Comparison of ENCODE assay signal across 8 cellular contexts in genomic region chr22:30426395-30427353, GRCh38. TPM values are rescaled to one million over a fixed set of nuclear protein-coding genes. Genes with fewer than 3 reads are reported as not detected.
DNase-seq lines count a peak whose midpoint lies in the region; ATAC-seq, FAIRE-seq and TF ChIP-seq lines count a peak whose summit lies in the region.

No MANE protein-coding gene starts in this region.

- intact Hi-C loops in MCF 10A (cut with micrococcal nuclease): loop anchor here (1.0 to 5.0 kb wide), 4 partner anchors 29 to 219 kb away; partner anchors contain the start of genes CASTOR1 and SEC14L2

- peak overlapping the region; percentile 57 for H3K4me3 ChIP-seq in smooth muscle cell

- H3K4me1 ChIP-seq in smooth muscle cell (ENCODE audit: low read depth): peaks cover 13% of the 10 kb centered on the region

- BruUV-seq in MCF 10A (replicated peaks; lab: Mats Ljungman, UMichigan): TSS peak; percentile 1

- peaks cover 16% of the 10 kb centered on the region for H3F3A ChIP-seq in smooth muscle cell (ENCODE audit: low read depth)

- H3K9ac ChIP-seq in smooth muscle cell (ENCODE audit: low read depth): peak overlapping the region; percentile 16

- no peaks in the 10 kb centered on the region for H3K9me3 Mint-ChIP-seq in MCF 10A (ENCODE audit: unreplicated experiment)

- CTCF ChIA-PET in MCF 10A (lab: Yijun Ruan, JAX): interaction anchor here (0.6 to 8.4 kb wide), 15 partner anchors 8 to 820 kb away, joined by 3 to 83 read pairs (median 3); partner anchors contain the start of gene SEC14L2

- H3K27ac ChIP-seq in VCaP (peak overlapping the region; percentile 95), smooth muscle cell (ENCODE audit: low read depth) (peak overlapping the region; percentile 98)

- WGBS in smooth muscle cell (ENCODE audit: low lambda C conversion rate): 56% methylated on average over 29 of the region's 29 CpGs

- no peaks in the 10 kb centered on the region for H3K27me3 ChIP-seq in smooth muscle cell (ENCODE audit: low read depth)

- POLR2A ChIA-PET in MCF 10A (lab: Yijun Ruan, JAX): interaction anchor here (0.5 to 14.3 kb wide), 11 partner anchors 9 to 179 kb away, joined by 3 to 532 read pairs (median 5); partner anchors contain the start of genes CASTOR1, CCDC157, PES1 and RNF215

- H2AFZ ChIP-seq in smooth muscle cell (ENCODE audit: low read depth): no peak overlapping the region

- no peaks in the 10 kb centered on the region for H3K79me2 ChIP-seq in smooth muscle cell (ENCODE audit: low read depth)

- peak; percentile 96 for FAIRE-seq in GM12891 (lab: Jason Lieb, UNC)

- no peaks in the 10 kb centered on the region for H3K9me3 ChIP-seq in smooth muscle cell (replicated peaks; ENCODE audit: low read depth)

- peak overlapping the region; percentile 87 for H3K4me2 ChIP-seq in smooth muscle cell

- H3K36me3 ChIP-seq in smooth muscle cell (ENCODE audit: low read depth): no peaks in the 10 kb centered on the region

- DNase-seq in GM12891 (ENCODE audit: insufficient read length, low spot score) (peak; percentile 80), NCI-H2171 (lab: John Stamatoyannopoulos, UW) (peak; percentile 51), MCF 10A (ENCODE audit: unreplicated experiment) (peak; percentile 96), iPS-NIHi7 (ENCODE audit: extremely low spot score) (peak; percentile 86), smooth muscle cell (lab: John Stamatoyannopoulos, UW; ENCODE audit: unreplicated experiment) (peak; percentile 36), NCI-H1105 (lab: John Stamatoyannopoulos, UW) (no peak)

- peak overlapping the region; percentile 77 for H3K27ac Mint-ChIP-seq in MCF 10A (ENCODE audit: low read depth, unreplicated experiment)

- peak overlapping the region; percentile 90 for H3K4me3 Mint-ChIP-seq in MCF 10A (ENCODE audit: unreplicated experiment)

- H3K27me3 Mint-ChIP-seq in MCF 10A (ENCODE audit: insufficient read depth, unreplicated experiment): no peaks in the 10 kb centered on the region

- H4K20me1 ChIP-seq in smooth muscle cell (ENCODE audit: low read depth): no peaks in the 10 kb centered on the region

- TF ChIP-seq CTCF in VCaP (conservative IDR thresholded peaks at IDR 0.05) (peak; percentile 81), MCF 10A (IDR thresholded peaks at IDR 0.05; ENCODE audit: unreplicated experiment) (peak; percentile 56), smooth muscle cell (IDR thresholded peaks at IDR 0.05; ENCODE audit: borderline replicate concordance, insufficient read depth, poor library complexity, severe bottlenecking) (peak; percentile 58)

- peaks cover 25% of the 10 kb centered on the region for H3K36me3 Mint-ChIP-seq in MCF 10A (ENCODE audit: insufficient read depth, unreplicated experiment)

- no peak for ATAC-seq in HG02870 (IDR thresholded peaks at IDR 0.05; ENCODE audit: unreplicated experiment)

- TF ChIP-seq POLR2A in GM12891 (IDR thresholded peaks at IDR 0.05; ENCODE audit: low read depth, low read length): no peak

- peaks cover 31% of the 10 kb centered on the region for H3K4me1 Mint-ChIP-seq in MCF 10A (ENCODE audit: insufficient read depth, unreplicated experiment)

TF ChIP-seq in GM12891, 5 proteins besides CTCF, POLR2A, EP300 and RAD21:
- no peak for TF ChIP-seq POU2F2 (IDR thresholded peaks at IDR 0.05; ENCODE audit: low read depth, low read length)
- no peak for TF ChIP-seq TAF1 (IDR thresholded peaks at IDR 0.05; ENCODE audit: low read depth, low read length)
- no peak for TF ChIP-seq POLR2AphosphoS5 (IDR thresholded peaks at IDR 0.05; ENCODE audit: low read depth, low read length)

RNA-seq across cellular contexts. Expression of gene MTFP1, which starts 1.1 kb away (rescaled TPM):
- 60.6 TPM for polyA plus RNA-seq in GM12891 (2012; ENCODE audit: low read depth, missing spikeins)
- 23.2 and 31.6 TPM in 2 replicates for total RNA-seq in MCF 10A (2022)
- 14.3 and 14.4 TPM in 2 replicates for total RNA-seq in smooth muscle cell
- polyA plus RNA-seq in smooth muscle cell: 30.9 and 31.3 TPM in 2 replicates

RNA-seq across cellular contexts. Expression of gene SEC14L2, which starts 29.9 kb away (rescaled TPM):
- polyA plus RNA-seq in GM12891 (2012; ENCODE audit: low read depth, missing spikeins): 0.46 TPM
- total RNA-seq in MCF 10A (2022) (20.0 and 29.1 TPM in 2 replicates), smooth muscle cell (7.9 and 15.1 TPM in 2 replicates)
- 8.0 and 8.2 TPM in 2 replicates for polyA plus RNA-seq in smooth muscle cell

RNA-seq across cellular contexts. Expression of gene RNF215, which starts 39.5 kb away (rescaled TPM):
- polyA plus RNA-seq in GM12891 (2012; ENCODE audit: low read depth, missing spikeins): 4.6 TPM
- total RNA-seq in MCF 10A (2022): 18.4 and 19.6 TPM in 2 replicates
- total RNA-seq in smooth muscle cell: 11.6 and 21.2 TPM in 2 replicates
- polyA plus RNA-seq in smooth muscle cell: 3.4 and 5.9 TPM in 2 replicates

RNA-seq across cellular contexts. Expression of gene SEC14L3, which starts 45.1 kb away (rescaled TPM):
- polyA plus RNA-seq in GM12891 (2012; ENCODE audit: low read depth, missing spikeins): not detected
- total RNA-seq in MCF 10A (2022) (not detected in 2 replicates), smooth muscle cell (not detected in 2 replicates)
- 0.09 TPM in 1 of 2 replicates, not detected in the other for polyA plus RNA-seq in smooth muscle cell
